21 cellular contexts compared by ENCODE assay signal in genomic region chr11:123527526-123527925, GRCh38.
DNase-seq lines count a peak whose midpoint lies in the region; ATAC-seq and TF ChIP-seq lines count a peak whose summit lies in the region.
"Had no signal": no experiment of that assay in that cellular context is flagged by ENCODE, and none has a peak within 500 bp of the region (broad histone marks: within the 10 kb centered on the region; RNA-seq: fewer than 3 reads in every experiment).

No MANE protein-coding gene starts in this region.

- H3K36me3 Mint-ChIP-seq in activated CD4-positive, alpha-beta T cell treated with anti-CD3 and anti-CD28 coated beads, Interleukin-2, amount 10 ng/mL, durations not matched to agents 24 days and 14 days (ENCODE audit: low read depth), result peaks cover 22% of the 10 kb centered on the region
- no peaks in the 10 kb centered on the region for H3K36me3 Mint-ChIP-seq in glutamatergic neuron (ENCODE audit: unreplicated experiment)
- H3K36me3 Mint-ChIP-seq: CD8-positive, alpha-beta T cell had no signal

- no peak overlapping the region for H3K27ac ChIP-seq in SK-N-MC
- H3K27ac ChIP-seq in RWPE1, result no peak overlapping the region
- H3K27ac ChIP-seq: 22Rv1, BLaER1, C4-2B had no signal

- POLR2A ChIA-PET in RWPE1 (lab: Yijun Ruan, JAX; ENCODE audit: low non-redundant PET), result no interaction called here

- no peaks in the 10 kb centered on the region for H3K36me3 ChIP-seq in SK-N-MC (ENCODE audit: insufficient read depth, low read length)
- H3K36me3 ChIP-seq: HAP-1 had no signal

- H3K27me3 Mint-ChIP-seq in activated CD4-positive, alpha-beta T cell treated with anti-CD3 and anti-CD28 coated beads, Interleukin-2, amount 10 ng/mL, durations not matched to agents 24 days and 14 days, result no peaks in the 10 kb centered on the region
- H3K27me3 Mint-ChIP-seq in glutamatergic neuron (ENCODE audit: unreplicated experiment), result peaks cover 7% of the 10 kb centered on the region
- H3K27me3 Mint-ChIP-seq: B cell; CD4-positive, CD25-positive, alpha-beta regulatory T cell had no signal

- H3K9me3 ChIP-seq in SK-N-MC (ENCODE audit: low read depth, low read length), result no peaks in the 10 kb centered on the region
- H3K9me3 ChIP-seq: BLaER1, Caco-2, HAP-1 had no signal

- TF ChIP-seq CTCF in glutamatergic neuron (IDR thresholded peaks at IDR 0.05; ENCODE audit: partially characterized antibody, unreplicated experiment) (no peak), RWPE1 (conservative IDR thresholded peaks at IDR 0.05; ENCODE audit: low read depth) (no peak)

- H3K27ac Mint-ChIP-seq in activated CD4-positive, alpha-beta T cell treated with anti-CD3 and anti-CD28 coated beads, Interleukin-2, amount 10 ng/mL, durations not matched to agents 24 days and 14 days, result peak overlapping the region; percentile 25
- peak overlapping the region; percentile 59 for H3K27ac Mint-ChIP-seq in glutamatergic neuron (ENCODE audit: unreplicated experiment)
- H3K27ac Mint-ChIP-seq: B cell; CD4-positive, CD25-positive, alpha-beta regulatory T cell; CD8-positive, alpha-beta T cell; GM23338 had no signal

- DNase-seq in activated CD4-positive, alpha-beta T cell treated with anti-CD3 and anti-CD28 coated beads, Interleukin-2, amount 10 ng/mL, durations not matched to agents 24 days and 14 days, result no peak
- no peak for DNase-seq in activated CD4-positive, alpha-beta T cell treated with anti-CD3 and anti-CD28 coated beads for 48 hours
- DNase-seq in SK-N-MC (ENCODE audit: low read depth, low spot score) (no peak), cerebellar cortex (ENCODE audit: low spot score) (peak; percentile 63), glutamatergic neuron (no peak), RWPE1 (ENCODE audit: low spot score) (no peak), OCI-M2 (lab: John Stamatoyannopoulos, UW; ENCODE audit: unreplicated experiment) (no peak)
- DNase-seq: Caco-2; CD4-positive, CD25-positive, alpha-beta regulatory T cell; CD8-positive, alpha-beta T cell; DMS153; DND-41; GDM1 had no signal

- H3K9me3 Mint-ChIP-seq in activated CD4-positive, alpha-beta T cell treated with anti-CD3 and anti-CD28 coated beads, Interleukin-2, amount 10 ng/mL, durations not matched to agents 24 days and 14 days, result no peaks in the 10 kb centered on the region
- H3K9me3 Mint-ChIP-seq in glutamatergic neuron (ENCODE audit: unreplicated experiment), result peaks cover 8% of the 10 kb centered on the region
- H3K9me3 Mint-ChIP-seq: CD4-positive, CD25-positive, alpha-beta regulatory T cell; CD8-positive, alpha-beta T cell; GM23338 had no signal

- H3K4me3 ChIP-seq in SK-N-MC, result peak overlapping the region; percentile 80; the same call in 1 of the 2 replicates
- H3K4me3 ChIP-seq: BLaER1, GM12878, GM23338, HAP-1 had no signal

- no peak overlapping the region for H3K9ac ChIP-seq in SK-N-MC (ENCODE audit: insufficient read length)
- H3K9ac ChIP-seq: BLaER1 had no signal

- CTCF ChIA-PET in RWPE1 (lab: Yijun Ruan, JAX), result no interaction called here

- intact Hi-C loops in activated CD4-positive, alpha-beta T cell treated with anti-CD3 and anti-CD28 coated beads, Interleukin-2, amount 10 ng/mL, durations not matched to agents 24 days and 14 days (cut with micrococcal nuclease), result no loop called here

- peaks cover 15% of the 10 kb centered on the region for H3K4me1 Mint-ChIP-seq in activated CD4-positive, alpha-beta T cell treated with anti-CD3 and anti-CD28 coated beads, Interleukin-2, amount 10 ng/mL, durations not matched to agents 24 days and 14 days
- H3K4me1 Mint-ChIP-seq in glutamatergic neuron (ENCODE audit: low read depth, unreplicated experiment), result peaks cover 52% of the 10 kb centered on the region
- H3K4me1 Mint-ChIP-seq: B cell had no signal

- no peak for ATAC-seq in HG02642 (IDR thresholded peaks at IDR 0.05; ENCODE audit: poor library complexity, unreplicated experiment)
- ATAC-seq: CD8-positive, alpha-beta T cell; GM12878; GM23338 had no signal

- H3K4me3 Mint-ChIP-seq in activated CD4-positive, alpha-beta T cell treated with anti-CD3 and anti-CD28 coated beads, Interleukin-2, amount 10 ng/mL, durations not matched to agents 24 days and 14 days, result no peak overlapping the region
- peak overlapping the region; percentile 55 for H3K4me3 Mint-ChIP-seq in glutamatergic neuron (ENCODE audit: unreplicated experiment)
- H3K4me3 Mint-ChIP-seq: B cell; CD4-positive, CD25-positive, alpha-beta regulatory T cell; CD8-positive, alpha-beta T cell; GM23338 had no signal
